In the genomic region with DNA sequence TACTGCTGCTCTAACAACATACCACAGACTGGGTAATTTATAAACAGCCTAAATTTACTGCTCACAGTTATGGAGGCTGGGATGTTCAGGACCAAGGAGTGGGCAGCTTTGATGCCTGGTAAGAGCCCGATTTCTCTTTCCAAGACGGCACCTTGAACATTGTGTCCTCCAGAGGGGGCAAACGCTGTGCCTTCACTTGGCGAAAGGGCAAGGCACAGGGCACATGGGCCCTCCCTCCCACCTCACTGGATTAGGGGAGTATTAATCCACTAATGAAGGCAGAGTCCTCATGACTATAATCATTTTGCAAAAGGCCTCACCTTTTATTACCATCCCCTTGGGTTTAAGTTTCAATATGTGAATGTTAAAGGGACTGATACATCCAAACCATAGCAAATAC, we compare ENCODE assay signal across 29 cellular contexts.
"Had no signal": no experiment of that assay in that cellular context is flagged by ENCODE, and none has a peak within 500 bp of the region (broad histone marks: within the 10 kb centered on the region; RNA-seq: fewer than 3 reads in every experiment).

No MANE protein-coding gene starts in this region.

- H3K27me3 Mint-ChIP-seq: activated CD4-positive, alpha-beta T cell treated with anti-CD3 and anti-CD28 coated beads for 36 hours; activated CD4-positive, alpha-beta T cell treated with anti-CD3 and anti-CD28 coated beads, Interleukin-2, amount 10 ng/mL, durations not matched to agents 7 days and 5 days; activated naive CD4-positive, alpha-beta T cell treated with anti-CD3 and anti-CD28 coated beads, Interleukin-2, amount 10 ng/mL, durations not matched to agents 7 days and 5 days; activated naive CD8-positive, alpha-beta T cell; activated naive CD8-positive, alpha-beta T cell treated with anti-CD3 and anti-CD28 coated beads, Interleukin-2, amount 50 U/mL, for 24 hours; activated T-cell treated with anti-CD3 and anti-CD28 coated beads, Interleukin-2, amount 50 U/mL, for 24 hours had no signal

- H3K4me1 Mint-ChIP-seq: activated CD4-positive, alpha-beta T cell treated with anti-CD3 and anti-CD28 coated beads for 36 hours; activated CD4-positive, alpha-beta T cell treated with anti-CD3 and anti-CD28 coated beads, Interleukin-2, amount 10 ng/mL, durations not matched to agents 7 days and 5 days; activated naive CD4-positive, alpha-beta T cell treated with anti-CD3 and anti-CD28 coated beads, Interleukin-2, amount 10 ng/mL, durations not matched to agents 7 days and 5 days; activated naive CD8-positive, alpha-beta T cell treated with anti-CD3 and anti-CD28 coated beads, Interleukin-2, amount 50 U/mL, for 24 hours had no signal

- H3K4me3 ChIP-seq: PC-9 had no signal

- ATAC-seq: activated CD4-positive, alpha-beta T cell treated with anti-CD3 and anti-CD28 coated beads for 36 hours; activated CD4-positive, CD25-positive, alpha-beta regulatory T cell treated with anti-CD3 and anti-CD28 coated beads, Interleukin-2, amount 50 U/mL, for 24 hours; activated CD8-positive, alpha-beta T cell treated with anti-CD3 and anti-CD28 coated beads, Interleukin-2, amount 10 ng/mL, durations not matched to agents 7 days and 5 days; activated naive CD8-positive, alpha-beta T cell treated with anti-CD3 and anti-CD28 coated beads, Interleukin-2, amount 50 U/mL, for 24 hours had no signal

- H3K27ac Mint-ChIP-seq: activated CD4-positive, alpha-beta T cell treated with anti-CD3 and anti-CD28 coated beads for 36 hours; activated CD4-positive, alpha-beta T cell treated with anti-CD3 and anti-CD28 coated beads, Interleukin-2, amount 10 ng/mL, durations not matched to agents 7 days and 5 days; activated CD8-positive, alpha-beta T cell treated with anti-CD3 and anti-CD28 coated beads, Interleukin-2, amount 10 ng/mL, durations not matched to agents 7 days and 5 days; activated naive CD4-positive, alpha-beta T cell treated with anti-CD3 and anti-CD28 coated beads, Interleukin-2, amount 10 ng/mL, durations not matched to agents 7 days and 5 days; activated naive CD8-positive, alpha-beta T cell; activated naive CD8-positive, alpha-beta T cell treated with anti-CD3 and anti-CD28 coated beads, Interleukin-2, amount 50 U/mL, for 24 hours; activated T-cell treated with anti-CD3 and anti-CD28 coated beads, Interleukin-2, amount 50 U/mL, for 24 hours had no signal

- DNase-seq: activated CD4-positive, alpha-beta T cell treated with anti-CD3 and anti-CD28 coated beads for 36 hours; activated CD4-positive, alpha-beta T cell treated with anti-CD3 and anti-CD28 coated beads, Interleukin-2, amount 10 ng/mL, durations not matched to agents 7 days and 5 days; activated CD4-positive, alpha-beta T cell treated with anti-CD3 and anti-CD28 coated beads, Interleukin-2, amount 50 U/mL, for 48 hours; activated CD8-positive, alpha-beta T cell treated with anti-CD3 and anti-CD28 coated beads, Interleukin-2, amount 10 ng/mL, durations not matched to agents 7 days and 5 days; activated effector memory CD4-positive, alpha-beta T cell treated with Interleukin-2 at 50 U/mL for 16 hours; activated naive CD4-positive, alpha-beta T cell treated with anti-CD3 and anti-CD28 coated beads, Interleukin-2, amount 10 ng/mL, durations not matched to agents 7 days and 5 days; activated naive CD8-positive, alpha-beta T cell treated with anti-CD3 and anti-CD28 coated beads, Interleukin-2, amount 50 U/mL, for 24 hours; activated T-cell treated with anti-CD3 and anti-CD28 coated beads, Interleukin-2, amount 50 U/mL, for 24 hours; aorta; brain microvascular endothelial cell; central memory CD4-positive, alpha-beta T cell; MM.1S; MV-4-11; NCI-H1092; NCI-H1436 treated with DMSO at 0.1 percent for 48 hours; NCI-H1694 treated with DMSO at 0.1 percent for 48 hours; NCI-H2029; NCI-H345; NCI-H526 treated with DMSO at 0.1 percent for 48 hours; NCI-H774; PC-9; Right ventricle myocardium superior; SW 1271; T-helper 1 cell; T-helper 2 cell; T-helper 9 cell had no signal

- H3K27ac ChIP-seq: brain microvascular endothelial cell, KMS-11, PC-9 had no signal

- H3K27me3 ChIP-seq: brain microvascular endothelial cell had no signal

- H3K36me3 ChIP-seq: brain microvascular endothelial cell had no signal

- H3K4me3 Mint-ChIP-seq: activated CD4-positive, alpha-beta T cell treated with anti-CD3 and anti-CD28 coated beads for 36 hours; activated CD4-positive, alpha-beta T cell treated with anti-CD3 and anti-CD28 coated beads, Interleukin-2, amount 10 ng/mL, durations not matched to agents 7 days and 5 days; activated CD8-positive, alpha-beta T cell treated with anti-CD3 and anti-CD28 coated beads, Interleukin-2, amount 10 ng/mL, durations not matched to agents 7 days and 5 days; activated naive CD4-positive, alpha-beta T cell treated with anti-CD3 and anti-CD28 coated beads, Interleukin-2, amount 10 ng/mL, durations not matched to agents 7 days and 5 days; activated naive CD8-positive, alpha-beta T cell; activated naive CD8-positive, alpha-beta T cell treated with anti-CD3 and anti-CD28 coated beads, Interleukin-2, amount 50 U/mL, for 24 hours; activated T-cell treated with anti-CD3 and anti-CD28 coated beads, Interleukin-2, amount 50 U/mL, for 24 hours had no signal

- H3K36me3 Mint-ChIP-seq: activated naive CD4-positive, alpha-beta T cell treated with anti-CD3 and anti-CD28 coated beads, Interleukin-2, amount 10 ng/mL, durations not matched to agents 7 days and 5 days; activated naive CD8-positive, alpha-beta T cell had no signal
